ENCODE assay signal across 31 cellular contexts in the genomic region with DNA sequence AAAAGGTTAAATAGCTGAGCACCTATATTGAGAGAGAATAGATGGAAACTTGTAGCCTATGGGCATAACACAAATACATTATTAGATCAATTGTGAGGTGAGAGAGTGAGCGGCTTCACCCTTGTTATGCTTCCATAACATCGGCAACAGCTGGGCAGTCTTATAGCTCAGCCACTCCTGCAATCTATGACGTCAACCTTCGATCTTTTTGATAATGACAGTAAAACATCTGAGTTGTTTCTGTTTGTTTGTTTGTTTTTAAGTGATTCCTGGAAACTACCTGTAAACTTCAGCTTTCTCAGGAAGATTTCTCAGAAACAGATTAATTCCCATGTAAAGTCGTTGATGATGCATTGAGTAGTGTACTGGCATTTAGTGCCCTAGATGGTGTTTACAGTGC.
"Had no signal": no experiment of that assay in that cellular context is flagged by ENCODE, and none has a peak within 500 bp of the region (broad histone marks: within the 10 kb centered on the region; RNA-seq: fewer than 3 reads in every experiment).

No MANE protein-coding gene starts in this region.

- H3K27ac ChIP-seq: coronary artery, esophagus muscularis mucosa, foreskin keratinocyte, gastrocnemius medialis, heart left ventricle, WERI-Rb-1 had no signal

- H3K4me3 ChIP-seq: coronary artery, esophagus muscularis mucosa, gastrocnemius medialis, heart left ventricle had no signal

- H3K27me3 ChIP-seq: brain microvascular endothelial cell, esophagus muscularis mucosa, foreskin keratinocyte, gastrocnemius medialis, heart left ventricle had no signal

- FAIRE-seq: bronchial epithelial cell had no signal

- ATAC-seq: activated CD8-positive, alpha-beta memory T cell treated with anti-CD3 and anti-CD28 coated beads, Interleukin-2, amount 10 ng/mL, durations not matched to agents 7 days and 5 days; activated CD8-positive, alpha-beta T cell treated with anti-CD3 and anti-CD28 coated beads, Interleukin-2, amount 10 ng/mL, durations not matched to agents 7 days and 5 days; effector memory CD8-positive, alpha-beta T cell; gastrocnemius medialis; heart left ventricle; T-helper 17 cell had no signal

- H3K27ac Mint-ChIP-seq: activated B cell treated with CpG ODN at 0.5 μM for 24 hours; activated CD4-positive, alpha-beta memory T cell treated with anti-CD3 and anti-CD28 coated beads for 36 hours; activated CD4-positive, alpha-beta T cell treated with anti-CD3 and anti-CD28 coated beads for 36 hours; activated CD4-positive, alpha-beta T cell treated with anti-CD3 and anti-CD28 coated beads, Interleukin-2, amount 10 ng/mL, durations not matched to agents 24 days and 14 days; activated CD8-positive, alpha-beta memory T cell treated with anti-CD3 and anti-CD28 coated beads, Interleukin-2, amount 10 ng/mL, durations not matched to agents 7 days and 5 days; activated CD8-positive, alpha-beta T cell treated with anti-CD3 and anti-CD28 coated beads, Interleukin-2, amount 10 ng/mL, durations not matched to agents 7 days and 5 days; activated naive CD4-positive, alpha-beta T cell treated with anti-CD3 and anti-CD28 coated beads for 36 hours; activated naive CD4-positive, alpha-beta T cell treated with anti-CD3 and anti-CD28 coated beads, Interleukin-2, amount 50 U/mL, for 72 hours; activated naive CD8-positive, alpha-beta T cell treated with anti-CD3 and anti-CD28 coated beads, Interleukin-2, amount 10 ng/mL, durations not matched to agents 7 days and 5 days; activated T-helper 1 cell treated with anti-CD3 and anti-CD28 coated beads, Interleukin-12 subunit alpha, Interleukin-12 subunit beta, Interleukin-2, Interleukin-4 antibody, amounts not matched to agents 30 ng/mL and 10 ng/mL and 1 ng/mL, durations not matched to agents 14 hours and 24 hours and 36 hours; activated T-helper 2 cell treated with anti-CD3 and anti-CD28 coated beads, Interferon-gamma antibody, Interleukin-2, Interleukin-4, amounts not matched to agents 10 μg/mL and 5 μg/mL and 100 μg/mL, durations not matched to agents 14 hours and 24 hours and 36 hours; effector memory CD8-positive, alpha-beta T cell; T-helper 17 cell; T-helper 2 cell treated with Interferon-gamma antibody and Interleukin-4, amounts not matched to agents 5 μg/mL and 100 μg/mL, for 36 hours had no signal

- H3K36me3 Mint-ChIP-seq: activated CD4-positive, alpha-beta memory T cell treated with anti-CD3 and anti-CD28 coated beads for 36 hours; activated CD8-positive, alpha-beta memory T cell treated with anti-CD3 and anti-CD28 coated beads, Interleukin-2, amount 10 ng/mL, durations not matched to agents 7 days and 5 days; activated naive CD4-positive, alpha-beta T cell treated with anti-CD3 and anti-CD28 coated beads, Interleukin-2, amount 50 U/mL, for 72 hours; activated naive CD8-positive, alpha-beta T cell treated with anti-CD3 and anti-CD28 coated beads, Interleukin-2, amount 10 ng/mL, durations not matched to agents 7 days and 5 days had no signal

- H3K4me1 Mint-ChIP-seq: activated B cell treated with CpG ODN at 0.5 μM for 24 hours; activated CD4-positive, alpha-beta T cell treated with anti-CD3 and anti-CD28 coated beads for 36 hours; activated CD4-positive, alpha-beta T cell treated with anti-CD3 and anti-CD28 coated beads, Interleukin-2, amount 10 ng/mL, durations not matched to agents 24 days and 14 days; activated CD8-positive, alpha-beta memory T cell treated with anti-CD3 and anti-CD28 coated beads, Interleukin-2, amount 10 ng/mL, durations not matched to agents 7 days and 5 days; activated naive CD8-positive, alpha-beta T cell treated with anti-CD3 and anti-CD28 coated beads, Interleukin-2, amount 10 ng/mL, durations not matched to agents 7 days and 5 days; central memory CD8-positive, alpha-beta T cell; T-helper 17 cell had no signal

- DNase-seq: activated B cell treated with CpG ODN at 0.5 μM for 24 hours; activated CD4-positive, alpha-beta memory T cell treated with anti-CD3 and anti-CD28 coated beads for 36 hours; activated CD4-positive, alpha-beta T cell treated with anti-CD3 and anti-CD28 coated beads for 36 hours; activated CD4-positive, alpha-beta T cell treated with anti-CD3 and anti-CD28 coated beads, Interleukin-2, amount 10 ng/mL, durations not matched to agents 24 days and 14 days; activated CD8-positive, alpha-beta memory T cell treated with anti-CD3 and anti-CD28 coated beads, Interleukin-2, amount 10 ng/mL, durations not matched to agents 7 days and 5 days; activated CD8-positive, alpha-beta memory T cell treated with anti-CD3 and anti-CD28 coated beads, Interleukin-2, amount 50 U/mL, for 4 hours; activated CD8-positive, alpha-beta T cell treated with anti-CD3 and anti-CD28 coated beads, Interleukin-2, amount 10 ng/mL, durations not matched to agents 7 days and 5 days; activated effector memory CD4-positive, alpha-beta T cell treated with anti-CD3 and anti-CD28 coated beads, Interleukin-2, amount 50 U/mL, for 16 hours; activated naive CD4-positive, alpha-beta T cell treated with anti-CD3 and anti-CD28 coated beads for 36 hours; activated naive CD8-positive, alpha-beta T cell treated with anti-CD3 and anti-CD28 coated beads, Interleukin-2, amount 10 ng/mL, durations not matched to agents 7 days and 5 days; activated T-cell treated with anti-CD3 and anti-CD28 coated beads, Interleukin-2, amount 50 U/mL, for 1 hour; activated T-cell treated with anti-CD3 and anti-CD28 coated beads, Interleukin-2, amount 50 U/mL, for 48 hours; anterior cingulate cortex; effector CD4-positive, alpha-beta T cell; effector memory CD8-positive, alpha-beta T cell; erythroblast; gastrocnemius medialis; glutamatergic neuron; heart left ventricle; T-helper 17 cell; WERI-Rb-1 had no signal

- H3K4me3 Mint-ChIP-seq: activated B cell treated with CpG ODN at 0.5 μM for 24 hours; activated CD4-positive, alpha-beta memory T cell treated with anti-CD3 and anti-CD28 coated beads for 36 hours; activated CD4-positive, alpha-beta T cell treated with anti-CD3 and anti-CD28 coated beads for 36 hours; activated CD4-positive, alpha-beta T cell treated with anti-CD3 and anti-CD28 coated beads, Interleukin-2, amount 10 ng/mL, durations not matched to agents 24 days and 14 days; activated CD8-positive, alpha-beta memory T cell treated with anti-CD3 and anti-CD28 coated beads, Interleukin-2, amount 10 ng/mL, durations not matched to agents 7 days and 5 days; activated CD8-positive, alpha-beta T cell treated with anti-CD3 and anti-CD28 coated beads, Interleukin-2, amount 10 ng/mL, durations not matched to agents 7 days and 5 days; activated naive CD4-positive, alpha-beta T cell treated with anti-CD3 and anti-CD28 coated beads for 36 hours; activated naive CD8-positive, alpha-beta T cell treated with anti-CD3 and anti-CD28 coated beads, Interleukin-2, amount 10 ng/mL, durations not matched to agents 7 days and 5 days; activated T-helper 1 cell treated with anti-CD3 and anti-CD28 coated beads, Interleukin-12 subunit alpha, Interleukin-12 subunit beta, Interleukin-2, Interleukin-4 antibody, amounts not matched to agents 30 ng/mL and 10 ng/mL and 1 ng/mL, durations not matched to agents 14 hours and 24 hours and 36 hours; central memory CD8-positive, alpha-beta T cell; effector memory CD8-positive, alpha-beta T cell; T-helper 17 cell; T-helper 2 cell treated with Interferon-gamma antibody and Interleukin-4, amounts not matched to agents 5 μg/mL and 100 μg/mL, for 36 hours had no signal

- H3K36me3 ChIP-seq: brain microvascular endothelial cell, esophagus muscularis mucosa, gastrocnemius medialis, heart left ventricle, WERI-Rb-1 had no signal

- H3K9me3 ChIP-seq: esophagus muscularis mucosa, gastrocnemius medialis had no signal

- H3K4me1 ChIP-seq: esophagus muscularis mucosa, foreskin keratinocyte, gastrocnemius medialis, heart left ventricle had no signal

- H3K27me3 Mint-ChIP-seq: activated B cell treated with CpG ODN at 0.5 μM for 24 hours; activated CD4-positive, alpha-beta T cell treated with anti-CD3 and anti-CD28 coated beads, Interleukin-2, amount 10 ng/mL, durations not matched to agents 24 days and 14 days; activated naive CD8-positive, alpha-beta T cell treated with anti-CD3 and anti-CD28 coated beads, Interleukin-2, amount 10 ng/mL, durations not matched to agents 7 days and 5 days; central memory CD8-positive, alpha-beta T cell; effector memory CD8-positive, alpha-beta T cell had no signal

- H3K9me3 Mint-ChIP-seq: activated B cell treated with CpG ODN at 0.5 μM for 24 hours; activated CD4-positive, alpha-beta memory T cell treated with anti-CD3 and anti-CD28 coated beads for 36 hours; activated CD4-positive, alpha-beta T cell treated with anti-CD3 and anti-CD28 coated beads, Interleukin-2, amount 10 ng/mL, durations not matched to agents 24 days and 14 days; activated naive CD4-positive, alpha-beta T cell treated with anti-CD3 and anti-CD28 coated beads for 36 hours; activated naive CD4-positive, alpha-beta T cell treated with anti-CD3 and anti-CD28 coated beads, Interleukin-2, amount 50 U/mL, for 72 hours; activated naive CD8-positive, alpha-beta T cell treated with anti-CD3 and anti-CD28 coated beads, Interleukin-2, amount 10 ng/mL, durations not matched to agents 7 days and 5 days; activated T-helper 1 cell treated with anti-CD3 and anti-CD28 coated beads, Interleukin-12 subunit alpha, Interleukin-12 subunit beta, Interleukin-2, Interleukin-4 antibody, amounts not matched to agents 30 ng/mL and 10 ng/mL and 1 ng/mL, durations not matched to agents 14 hours and 24 hours and 36 hours; activated T-helper 2 cell treated with anti-CD3 and anti-CD28 coated beads, Interferon-gamma antibody, Interleukin-2, Interleukin-4, amounts not matched to agents 10 μg/mL and 5 μg/mL and 100 μg/mL, durations not matched to agents 14 hours and 24 hours and 36 hours; central memory CD8-positive, alpha-beta T cell; T-helper 2 cell treated with Interferon-gamma antibody and Interleukin-4, amounts not matched to agents 5 μg/mL and 100 μg/mL, for 36 hours had no signal
